In the genomic region with DNA sequence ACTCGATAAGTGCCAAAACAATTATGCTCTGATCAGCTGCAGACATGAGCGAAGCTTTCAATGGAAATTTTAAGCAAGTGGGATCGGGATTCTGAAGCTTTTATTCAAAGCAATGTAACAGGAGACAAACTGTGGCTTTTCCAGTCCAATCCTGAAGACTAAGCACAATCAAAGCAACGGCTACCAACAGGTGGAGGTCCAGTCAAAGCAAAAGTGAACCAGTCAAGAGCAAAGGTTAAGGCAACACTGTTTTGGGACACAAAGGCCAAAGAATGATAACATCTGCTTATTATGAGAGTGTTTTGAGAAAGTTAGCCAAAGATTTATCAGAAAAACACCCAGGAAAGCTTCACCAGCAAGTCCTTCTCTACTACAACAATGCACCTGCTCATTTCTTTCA, we compare ENCODE assay signal across 27 cellular contexts.
DNase-seq lines count a peak whose midpoint lies in the region; ATAC-seq, FAIRE-seq and TF ChIP-seq lines count a peak whose summit lies in the region.
"Had no signal": no experiment of that assay in that cellular context is flagged by ENCODE, and none has a peak within 500 bp of the region (broad histone marks: within the 10 kb centered on the region; RNA-seq: fewer than 3 reads in every experiment).

No MANE protein-coding gene starts in this region.

- peaks cover 6% of the 10 kb centered on the region for H3K4me1 Mint-ChIP-seq in mesothelial cell of epicardium
- H3K4me1 Mint-ChIP-seq: CD4-positive, alpha-beta memory T cell; IgD-negative memory B cell had no signal

- H4K20me1 ChIP-seq in MM.1S (ENCODE audit: insufficient read depth, low read length) = no peaks in the 10 kb centered on the region

- H3K79me2 ChIP-seq in MM.1S (ENCODE audit: low read length) = no peaks in the 10 kb centered on the region

- DNase-seq in AG04450 (ENCODE audit: low read depth, low spot score) (no peak), GM12892 (ENCODE audit: insufficient read length) (no peak), MM.1S (no peak), gastrocnemius medialis (no peak), mesothelial cell of epicardium (ENCODE audit: low spot score in 2 of 2, unreplicated experiment in 2 of 2) (no peak), GM10266 (ENCODE audit: extremely low spot score) (no peak), hippocampal formation (lab: John Stamatoyannopoulos, UW) (no peak)
- DNase-seq: AML-193; C1 segment of cervical spinal cord; CD4-positive, alpha-beta memory T cell; COR-L47; DMS 273 treated with DMSO at 0.1 percent for 48 hours; EL; GF-D8; GOT3; NCI-H1436 treated with DMSO at 0.1 percent for 48 hours; NCI-H2171 treated with DMSO at 0.1 percent for 48 hours; NCI-H345; NCI-H774; NK-92 treated with Interleukin-12 subunit alpha and Interleukin-12 subunit beta, amount 100 ng/mL, for 24 hours; PC-3; SK-N-SH; SW 1271 had no signal

- ATAC-seq in gastrocnemius medialis = no peak
- ATAC-seq: PC-3 had no signal

- H3K27ac Mint-ChIP-seq in mesothelial cell of epicardium = no peak overlapping the region
- H3K27ac Mint-ChIP-seq: CD4-positive, alpha-beta memory T cell; IgD-negative memory B cell; T-helper 1 cell treated with Interleukin-12 subunit alpha and Interleukin-12 subunit beta and Interleukin-4 antibody, amounts not matched to agents 30 μg/mL and 1 μg/mL, for 36 hours had no signal

- peak overlapping the region; percentile 11 for H3K27ac ChIP-seq in AG04450 (ENCODE audit: low read depth, low read length)
- H3K27ac ChIP-seq in MM.1S (ENCODE audit: low read length) = peak overlapping the region; percentile 88
- peak overlapping the region; percentile 66 to 75 (median 72) for H3K27ac ChIP-seq in gastrocnemius medialis

- H3K36me3 ChIP-seq in MM.1S (replicated peaks; ENCODE audit: insufficient read depth, low read length) = no peaks in the 10 kb centered on the region
- no peaks in the 10 kb centered on the region for H3K36me3 ChIP-seq in gastrocnemius medialis
- H3K36me3 ChIP-seq: HAP-1 had no signal

- peaks cover 12% of the 10 kb centered on the region for H3K9me3 Mint-ChIP-seq in mesothelial cell of epicardium

- in situ Hi-C loops in gastrocnemius medialis (cut with MboI; ENCODE audit: low sequenced_read_pairs in 4 of 4) = loop anchor here (25.0 kb wide), 5 partner anchors 212 to 912 kb away; no protein-coding TSS in a partner anchor

- H3K4me1 ChIP-seq in MM.1S (ENCODE audit: low read length) (peaks cover 54% of the 10 kb centered on the region), gastrocnemius medialis (peaks cover 15 to 30% of the 10 kb centered on the region in 2 donors)
- H3K4me1 ChIP-seq: HAP-1 had no signal

- no peak overlapping the region for H2AFZ ChIP-seq in MM.1S (ENCODE audit: low read length)

- H3K27me3 ChIP-seq in AG04450 (ENCODE audit: control insufficient read depth, insufficient read depth, low read length) (peaks cover 17% of the 10 kb centered on the region), MM.1S (replicated peaks; ENCODE audit: insufficient read depth, low read length) (no peaks in the 10 kb centered on the region; the same call in 1 of the 2 replicates), gastrocnemius medialis (no peaks in the 10 kb centered on the region)

- H3K4me2 ChIP-seq in MM.1S (ENCODE audit: low read depth, low read length) = peak overlapping the region; percentile 56; the same call in 1 of the 2 replicates
- H3K4me2 ChIP-seq: SK-N-SH had no signal

- no peaks in the 10 kb centered on the region for H3K36me3 Mint-ChIP-seq in mesothelial cell of epicardium
- H3K36me3 Mint-ChIP-seq: CD4-positive, alpha-beta memory T cell; IgD-negative memory B cell had no signal

- H3F3A ChIP-seq in MM.1S (ENCODE audit: insufficient read depth, low read length) = peaks cover 36% of the 10 kb centered on the region

- H3K9me3 ChIP-seq in AG04450 (ENCODE audit: control insufficient read depth, insufficient read depth, low read length) (peaks cover 6% of the 10 kb centered on the region; the same call in 1 of the 2 replicates), MM.1S (replicated peaks; ENCODE audit: insufficient read depth, low read length) (no peaks in the 10 kb centered on the region), gastrocnemius medialis (no peaks in the 10 kb centered on the region)
- H3K9me3 ChIP-seq: HAP-1, SK-N-SH had no signal

- no peaks in the 10 kb centered on the region for H3K9me2 ChIP-seq in MM.1S (replicated peaks; ENCODE audit: insufficient read depth, low read length)
- H3K9me2 ChIP-seq: SK-N-SH had no signal

- H3K4me3 Mint-ChIP-seq in mesothelial cell of epicardium = no peak overlapping the region
- H3K4me3 Mint-ChIP-seq: CD4-positive, alpha-beta memory T cell; IgD-negative memory B cell; T-helper 1 cell treated with Interleukin-12 subunit alpha and Interleukin-12 subunit beta and Interleukin-4 antibody, amounts not matched to agents 30 μg/mL and 1 μg/mL, for 36 hours had no signal

- peak; percentile 30 for FAIRE-seq in GM12892 (lab: Jason Lieb, UNC)
- FAIRE-seq: A204.1 had no signal

- no peak overlapping the region; the same call in 1 of the 2 replicates for H3K9ac ChIP-seq in MM.1S (ENCODE audit: low read length)
- H3K9ac ChIP-seq: SK-N-SH had no signal

- POLR2A ChIA-PET in AG04450 (lab: Yijun Ruan, JAX) = no interaction called here

- CTCF ChIA-PET in AG04450 (lab: Charles Lee) = no interaction called here

- intact Hi-C loops in gastrocnemius medialis (cut with DNase I; ENCODE audit: low total_unique reads) = no loop called here

- no peak for TF ChIP-seq POLR2A in GM12892 (IDR thresholded peaks at IDR 0.05; ENCODE audit: low read depth, low read length)
- TF ChIP-seq POLR2A in gastrocnemius medialis (IDR thresholded peaks at IDR 0.05) = no peak

- TF ChIP-seq CTCF in AG04450 (IDR thresholded peaks at IDR 0.05; ENCODE audit: low read depth, low read length) (no peak), MM.1S (IDR thresholded peaks at IDR 0.05; ENCODE audit: low read length) (no peak), gastrocnemius medialis (IDR thresholded peaks at IDR 0.05 in 4 of 5, conservative IDR thresholded peaks at IDR 0.05 in 1 of 5) (no peak), mesothelial cell of epicardium (IDR thresholded peaks at IDR 0.05; ENCODE audit: unreplicated experiment) (no peak), GM10266 (IDR thresholded peaks at IDR 0.05; ENCODE audit: control insufficient read depth, insufficient read depth, low read depth, missing control alignments) (no peak)

- peaks cover 34% of the 10 kb centered on the region for H3K27me3 Mint-ChIP-seq in mesothelial cell of epicardium (ENCODE audit: low read depth)
- H3K27me3 Mint-ChIP-seq: CD4-positive, alpha-beta memory T cell had no signal

- no peak overlapping the region for H3K4me3 ChIP-seq in AG04450 (ENCODE audit: low read depth, low read length)
- H3K4me3 ChIP-seq in MM.1S (ENCODE audit: low read length) = no peak overlapping the region
- no peak overlapping the region for H3K4me3 ChIP-seq in gastrocnemius medialis
- H3K4me3 ChIP-seq: HAP-1 had no signal

Comparison
In these comparisons a context has a peak if more than half of its experiments do, and no peak if none do; other contexts are left out.
1. H3K27ac ChIP-seq: peak in every context shown above with its lines; median percentile 88 in MM.1S; 72 in gastrocnemius medialis; 11 in AG04450.